1 cellular context compared by ENCODE assay signal in the genomic region with DNA sequence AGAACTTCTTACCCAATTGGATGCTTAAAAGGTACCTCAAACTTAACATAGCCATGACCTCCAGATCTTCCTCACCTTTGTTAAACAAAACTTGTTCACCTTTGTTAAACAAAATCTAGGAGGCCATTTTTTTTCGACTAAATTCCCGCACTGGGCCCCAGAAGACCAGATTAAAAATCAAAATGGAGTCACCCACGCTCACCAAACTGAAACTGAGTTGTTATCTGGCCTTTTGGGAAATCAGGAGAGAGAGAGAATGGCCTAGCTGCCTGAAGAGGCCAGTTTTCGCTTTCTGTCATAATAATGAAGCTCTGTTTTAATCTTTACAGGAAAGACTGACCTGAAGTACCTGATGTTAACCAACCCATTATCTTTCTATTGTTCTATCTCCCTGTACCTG.
TF ChIP-seq lines count a peak whose summit lies in the region.

No MANE protein-coding gene starts in this region.

TF ChIP-seq in K562, 482 proteins besides CTCF, POLR2A, EP300 and RAD21 (continued from another document and continues in another):
- TF ChIP-seq CUX1 (CRISPR knock-in tag; IDR thresholded peaks at IDR 0.05): 0 out of 2 replicates have a peak, but pooled peaks have one; percentile 25
- no peak for TF ChIP-seq HNRNPLL (IDR thresholded peaks at IDR 0.05; ENCODE audit: low read depth, low read length, poor library complexity, severe bottlenecking)
- TF ChIP-seq, protein P1, sequence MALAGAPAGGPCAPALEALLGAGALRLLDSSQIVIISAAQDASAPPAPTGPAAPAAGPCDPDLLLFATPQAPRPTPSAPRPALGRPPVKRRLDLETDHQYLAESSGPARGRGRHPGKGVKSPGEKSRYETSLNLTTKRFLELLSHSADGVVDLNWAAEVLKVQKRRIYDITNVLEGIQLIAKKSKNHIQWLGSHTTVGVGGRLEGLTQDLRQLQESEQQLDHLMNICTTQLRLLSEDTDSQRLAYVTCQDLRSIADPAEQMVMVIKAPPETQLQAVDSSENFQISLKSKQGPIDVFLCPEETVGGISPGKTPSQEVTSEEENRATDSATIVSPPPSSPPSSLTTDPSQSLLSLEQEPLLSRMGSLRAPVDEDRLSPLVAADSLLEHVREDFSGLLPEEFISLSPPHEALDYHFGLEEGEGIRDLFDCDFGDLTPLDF (CRISPR knock-in tag; IDR thresholded peaks at IDR 0.05): no peak
- no peak for TF ChIP-seq CBFA2T2 (conservative IDR thresholded peaks at IDR 0.05)
- TF ChIP-seq ZNF764 (CRISPR knock-in tag; IDR thresholded peaks at IDR 0.05; ENCODE audit: low read depth): no peak
- TF ChIP-seq REST (CRISPR knock-in tag; IDR thresholded peaks at IDR 0.05; ENCODE audit: low read depth): no peak
- 0 out of 2 replicates have a peak, but pooled peaks have one; percentile 42 for TF ChIP-seq ZNF140 (CRISPR knock-in tag; IDR thresholded peaks at IDR 0.05)
- no peak for TF ChIP-seq SIN3A (IDR thresholded peaks at IDR 0.05; ENCODE audit: borderline replicate concordance in 2 of 2, control insufficient read depth in 1 of 2, low read depth in 2 of 2, low read length in 2 of 2)
- TF ChIP-seq DNMT1 (IDR thresholded peaks at IDR 0.05): no peak
- TF ChIP-seq TFAM (CRISPR knock-in tag; conservative IDR thresholded peaks at IDR 0.05): no peak
- TF ChIP-seq NR3C1 (CRISPR knock-in tag; IDR thresholded peaks at IDR 0.05): no peak
- TF ChIP-seq TAF7 (tag; IDR thresholded peaks at IDR 0.05): peak; percentile 42; the same call in 1 of the 2 replicates
- no peak for TF ChIP-seq MNT (conservative IDR thresholded peaks at IDR 0.05)
- no peak for TF ChIP-seq CCAR2 (IDR thresholded peaks at IDR 0.05; ENCODE audit: low read depth, low read length)
- no peak for TF ChIP-seq SIX5 (IDR thresholded peaks at IDR 0.05; ENCODE audit: borderline replicate concordance in 1 of 2, insufficient read depth in 1 of 2, low read depth in 1 of 2, low read length in 2 of 2)
- TF ChIP-seq LCOR (CRISPR knock-in tag; IDR thresholded peaks at IDR 0.05): no peak
- TF ChIP-seq ZNF134 (CRISPR knock-in tag; conservative IDR thresholded peaks at IDR 0.05): peak; percentile 59; the same call in 1 of the 2 replicates
- no peak for TF ChIP-seq HDGF (IDR thresholded peaks at IDR 0.05)
- TF ChIP-seq ZHX1 (conservative IDR thresholded peaks at IDR 0.05; ENCODE audit: low read length): no peak
- TF ChIP-seq, protein P2, sequence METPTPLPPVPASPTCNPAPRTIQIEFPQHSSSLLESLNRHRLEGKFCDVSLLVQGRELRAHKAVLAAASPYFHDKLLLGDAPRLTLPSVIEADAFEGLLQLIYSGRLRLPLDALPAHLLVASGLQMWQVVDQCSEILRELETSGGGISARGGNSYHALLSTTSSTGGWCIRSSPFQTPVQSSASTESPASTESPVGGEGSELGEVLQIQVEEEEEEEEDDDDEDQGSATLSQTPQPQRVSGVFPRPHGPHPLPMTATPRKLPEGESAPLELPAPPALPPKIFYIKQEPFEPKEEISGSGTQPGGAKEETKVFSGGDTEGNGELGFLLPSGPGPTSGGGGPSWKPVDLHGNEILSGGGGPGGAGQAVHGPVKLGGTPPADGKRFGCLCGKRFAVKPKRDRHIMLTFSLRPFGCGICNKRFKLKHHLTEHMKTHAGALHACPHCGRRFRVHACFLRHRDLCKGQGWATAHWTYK (CRISPR knock-in tag; IDR thresholded peaks at IDR 0.05): no peak
- no peak for TF ChIP-seq SETDB1 (IDR thresholded peaks at IDR 0.05; ENCODE audit: low read length)
- TF ChIP-seq NBN (IDR thresholded peaks at IDR 0.05; ENCODE audit: low read depth): no peak
- TF ChIP-seq ZNF324 (CRISPR knock-in tag; IDR thresholded peaks at IDR 0.05): 0 out of 2 replicates have a peak, but pooled peaks have one; percentile 34
- peak; percentile 82 for TF ChIP-seq ZNF444 (CRISPR knock-in tag; IDR thresholded peaks at IDR 0.05)
- TF ChIP-seq SMAD1 (IDR thresholded peaks at IDR 0.05; ENCODE audit: low read depth, low read length, partially characterized antibody): no peak
- TF ChIP-seq XRCC4 (IDR thresholded peaks at IDR 0.05; ENCODE audit: extremely low read depth, insufficient read depth, insufficient read length): no peak
- TF ChIP-seq, protein P3, sequence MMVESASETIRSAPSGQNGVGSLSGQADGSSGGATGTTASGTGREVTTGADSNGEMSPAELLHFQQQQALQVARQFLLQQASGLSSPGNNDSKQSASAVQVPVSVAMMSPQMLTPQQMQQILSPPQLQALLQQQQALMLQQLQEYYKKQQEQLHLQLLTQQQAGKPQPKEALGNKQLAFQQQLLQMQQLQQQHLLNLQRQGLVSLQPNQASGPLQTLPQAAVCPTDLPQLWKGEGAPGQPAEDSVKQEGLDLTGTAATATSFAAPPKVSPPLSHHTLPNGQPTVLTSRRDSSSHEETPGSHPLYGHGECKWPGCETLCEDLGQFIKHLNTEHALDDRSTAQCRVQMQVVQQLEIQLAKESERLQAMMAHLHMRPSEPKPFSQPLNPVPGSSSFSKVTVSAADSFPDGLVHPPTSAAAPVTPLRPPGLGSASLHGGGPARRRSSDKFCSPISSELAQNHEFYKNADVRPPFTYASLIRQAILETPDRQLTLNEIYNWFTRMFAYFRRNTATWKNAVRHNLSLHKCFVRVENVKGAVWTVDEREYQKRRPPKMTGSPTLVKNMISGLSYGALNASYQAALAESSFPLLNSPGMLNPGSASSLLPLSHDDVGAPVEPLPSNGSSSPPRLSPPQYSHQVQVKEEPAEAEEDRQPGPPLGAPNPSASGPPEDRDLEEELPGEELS (CRISPR knock-in tag; IDR thresholded peaks at IDR 0.05; ENCODE audit: borderline replicate concordance): no peak
- TF ChIP-seq U2AF2 (optimal IDR thresholded peaks at IDR 0.05; ENCODE audit: low read depth, low read length): no peak
- TF ChIP-seq CBFB (CRISPR knock-in tag; IDR thresholded peaks at IDR 0.05): no peak
- TF ChIP-seq CREM (IDR thresholded peaks at IDR 0.05; ENCODE audit: low read depth): no peak
- no peak for TF ChIP-seq ZNF3 (CRISPR knock-in tag; IDR thresholded peaks at IDR 0.05)
- TF ChIP-seq PHB2 (IDR thresholded peaks at IDR 0.05; ENCODE audit: low read depth): no peak
- no peak for TF ChIP-seq JUN (IDR thresholded peaks at IDR 0.05; ENCODE audit: borderline replicate concordance, low read depth, low read length)
- TF ChIP-seq JUN (CRISPR knock-in tag; IDR thresholded peaks at IDR 0.05; ENCODE audit: borderline replicate concordance): no peak
- no peak for TF ChIP-seq PCBP1 (IDR thresholded peaks at IDR 0.05; ENCODE audit: low read depth, low read length, poor library complexity, severe bottlenecking)
- TF ChIP-seq HDAC6 (IDR thresholded peaks at IDR 0.05; ENCODE audit: low read depth, low read length): no peak
- no peak for TF ChIP-seq ZNF121 (CRISPR knock-in tag; conservative IDR thresholded peaks at IDR 0.05)
- peak; percentile 59; the same call in 1 of the 2 replicates for TF ChIP-seq E2F3 (CRISPR knock-in tag; IDR thresholded peaks at IDR 0.05)
- no peak for TF ChIP-seq TRIM24 (IDR thresholded peaks at IDR 0.05)
